In the genomic region with DNA sequence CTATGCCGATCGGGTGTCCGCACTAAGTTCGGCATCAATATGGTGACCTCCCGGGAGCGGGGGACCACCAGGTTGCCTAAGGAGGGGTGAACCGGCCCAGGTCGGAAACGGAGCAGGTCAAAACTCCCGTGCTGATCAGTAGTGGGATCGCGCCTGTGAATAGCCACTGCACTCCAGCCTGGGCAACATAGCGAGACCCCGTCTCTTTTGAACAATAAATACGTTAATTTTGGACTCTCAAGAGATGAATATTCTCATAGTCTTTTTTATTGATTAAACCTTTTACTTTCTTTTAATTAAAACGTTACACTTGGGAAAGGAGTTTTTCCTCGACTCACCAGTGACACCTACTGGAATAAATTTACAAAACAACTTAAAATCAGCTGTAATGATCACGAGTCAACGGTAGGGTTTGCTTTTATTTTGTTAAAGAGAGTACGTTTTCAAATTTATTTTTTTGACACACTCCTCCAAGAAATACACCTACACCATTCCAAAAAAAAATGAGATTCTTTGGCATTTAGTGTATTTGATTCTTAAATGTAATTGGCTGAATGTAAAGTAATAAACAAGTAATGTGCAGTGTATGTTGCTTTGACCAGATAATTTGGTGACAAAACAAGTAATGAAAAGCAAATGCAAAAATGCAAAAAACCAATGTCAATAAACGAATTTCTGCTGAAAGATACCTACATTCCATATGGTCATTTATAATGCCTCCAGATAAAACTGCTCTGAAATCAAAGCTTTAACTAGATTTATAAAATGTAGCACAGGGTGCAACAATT, we compare ENCODE assay signal across 8 cellular contexts. TPM values are rescaled to one million over a fixed set of nuclear protein-coding genes. Genes with fewer than 3 reads are reported as not detected.
DNase-seq lines count a peak whose midpoint lies in the region; FAIRE-seq and TF ChIP-seq lines count a peak whose summit lies in the region.

No MANE protein-coding gene starts in this region.

- DNase-seq in GM12865 (ENCODE audit: low read depth): peak; percentile 81
- DNase-seq in HFFc6: peak; percentile 86
- DNase-seq in MM.1S: peak; percentile 48
- peak; percentile 60 to 86 for DNase-seq in SJSA1 (ENCODE audit: low read depth in 1 of 2, low spot score in 2 of 2)
- DNase-seq in astrocyte (ENCODE audit: low read depth): peak; percentile 62
- no peak for DNase-seq in right atrium auricular region (ENCODE audit: low spot score)
- DNase-seq in retinal pigment epithelial cell (ENCODE audit: low read depth): no peak
- DNase-seq in occipital lobe (lab: John Stamatoyannopoulos, UW): no peak

- H3K79me2 ChIP-seq in MM.1S (ENCODE audit: low read length): peaks cover 44% of the 10 kb centered on the region
- peaks cover 44% of the 10 kb centered on the region for H3K79me2 ChIP-seq in astrocyte (ENCODE audit: insufficient read depth, low read length)

- H3F3A ChIP-seq in MM.1S (ENCODE audit: insufficient read depth, low read length): peaks cover 13% of the 10 kb centered on the region

- H4K20me1 ChIP-seq in MM.1S (ENCODE audit: insufficient read depth, low read length): peaks cover 3% of the 10 kb centered on the region; the same call in 1 of the 2 replicates
- H4K20me1 ChIP-seq in astrocyte (ENCODE audit: insufficient read depth, low read length): peaks cover 41% of the 10 kb centered on the region

- H3K27ac Mint-ChIP-seq in HFFc6: peak overlapping the region; percentile 97
- peak overlapping the region; percentile 97 for H3K27ac Mint-ChIP-seq in astrocyte (ENCODE audit: unreplicated experiment)

- H2AFZ ChIP-seq in MM.1S (ENCODE audit: low read length) (peak overlapping the region; percentile 25; the same call in 1 of the 2 replicates), astrocyte (ENCODE audit: low read depth, low read length) (no peak overlapping the region)

- H3K9me3 ChIP-seq in MM.1S (replicated peaks; ENCODE audit: insufficient read depth, low read length): no peaks in the 10 kb centered on the region
- no peaks in the 10 kb centered on the region; the same call in 1 of the 2 replicates for H3K9me3 ChIP-seq in SJSA1 (replicated peaks)
- H3K9me3 ChIP-seq in astrocyte (ENCODE audit: insufficient read depth, low read depth, low read length): no peaks in the 10 kb centered on the region
- no peaks in the 10 kb centered on the region for H3K9me3 ChIP-seq in right atrium auricular region

- peak; percentile 58 for TF ChIP-seq CTCF in GM12865 (IDR thresholded peaks at IDR 0.05; ENCODE audit: insufficient read depth, low read depth, low read length, missing control alignments)
- peak; percentile 93 for TF ChIP-seq CTCF in HFFc6 (IDR thresholded peaks at IDR 0.05)
- peak; percentile 70 for TF ChIP-seq CTCF in MM.1S (IDR thresholded peaks at IDR 0.05; ENCODE audit: low read length)
- peak; percentile 92 for TF ChIP-seq CTCF in astrocyte (IDR thresholded peaks at IDR 0.05; ENCODE audit: insufficient read depth, low read depth, low read length)
- peak; percentile 77 to 78 for TF ChIP-seq CTCF in right atrium auricular region (IDR thresholded peaks at IDR 0.05)
- TF ChIP-seq CTCF in retinal pigment epithelial cell (conservative IDR thresholded peaks at IDR 0.05; ENCODE audit: low read depth, low read length): peak; percentile 66

- H3K36me3 ChIP-seq in MM.1S (replicated peaks; ENCODE audit: insufficient read depth, low read length) (no peaks in the 10 kb centered on the region; the same call in 1 of the 2 replicates), SJSA1 (peaks cover 43% of the 10 kb centered on the region), astrocyte (ENCODE audit: insufficient read depth, low read length) (peaks cover 24% of the 10 kb centered on the region), right atrium auricular region (peaks cover 18% of the 10 kb centered on the region)

- H3K4me2 ChIP-seq in MM.1S (ENCODE audit: low read depth, low read length) (peak overlapping the region; percentile 41; the same call in 1 of the 2 replicates), astrocyte (ENCODE audit: low read length) (peak overlapping the region; percentile 57)

- no peaks in the 10 kb centered on the region for H3K9me2 ChIP-seq in MM.1S (replicated peaks; ENCODE audit: insufficient read depth, low read length)

- H3K9ac ChIP-seq in MM.1S (ENCODE audit: low read length) (no peak overlapping the region; the same call in 1 of the 2 replicates), astrocyte (ENCODE audit: low read length) (no peak overlapping the region)

- peaks cover 16% of the 10 kb centered on the region for H3K27me3 Mint-ChIP-seq in HFFc6 (ENCODE audit: insufficient read depth)
- H3K27me3 Mint-ChIP-seq in astrocyte (ENCODE audit: low read depth, unreplicated experiment): no peaks in the 10 kb centered on the region

- peaks cover 17% of the 10 kb centered on the region for H3K9me3 Mint-ChIP-seq in HFFc6
- no peaks in the 10 kb centered on the region for H3K9me3 Mint-ChIP-seq in astrocyte (ENCODE audit: unreplicated experiment)

- H3K27ac ChIP-seq in MM.1S (ENCODE audit: low read length) (peak overlapping the region; percentile 82; the same call in 1 of the 2 replicates), SJSA1 (peak overlapping the region; percentile 25), astrocyte (ENCODE audit: low read depth, low read length) (no peak overlapping the region), right atrium auricular region (peak overlapping the region; percentile 84 to 95)

- peaks cover 43% of the 10 kb centered on the region for H3K36me3 Mint-ChIP-seq in HFFc6 (ENCODE audit: low read depth)
- H3K36me3 Mint-ChIP-seq in astrocyte (ENCODE audit: low read depth, unreplicated experiment): peaks cover 22% of the 10 kb centered on the region

- H3K4me3 Mint-ChIP-seq in HFFc6 (peak overlapping the region; percentile 93), astrocyte (ENCODE audit: unreplicated experiment) (peak overlapping the region; percentile 93)

- H3K4me3 ChIP-seq in GM12865 (ENCODE audit: low read depth, low read length) (peak overlapping the region; percentile 51), MM.1S (ENCODE audit: low read length) (peak overlapping the region; percentile 20; the same call in 1 of the 2 replicates), SJSA1 (peak overlapping the region; percentile 69), astrocyte (ENCODE audit: insufficient read depth, low read depth, low read length) (no peak overlapping the region), right atrium auricular region (peak overlapping the region; percentile 79 to 91), retinal pigment epithelial cell (ENCODE audit: low read length) (peak overlapping the region; percentile 7)

- H3K4me1 ChIP-seq in MM.1S (ENCODE audit: low read length) (no peaks in the 10 kb centered on the region), SJSA1 (replicated peaks) (peaks cover 9% of the 10 kb centered on the region), astrocyte (ENCODE audit: insufficient read depth, low read length) (peaks cover 8% of the 10 kb centered on the region), right atrium auricular region (peaks cover 0 to 24% of the 10 kb centered on the region in 2 donors)

- H3K4me1 Mint-ChIP-seq in HFFc6 (ENCODE audit: low read depth): peaks cover 39% of the 10 kb centered on the region
- peaks cover 17% of the 10 kb centered on the region for H3K4me1 Mint-ChIP-seq in astrocyte (ENCODE audit: low read depth, unreplicated experiment)

- H3K27me3 ChIP-seq in MM.1S (replicated peaks; ENCODE audit: insufficient read depth, low read length) (no peaks in the 10 kb centered on the region), SJSA1 (replicated peaks) (no peaks in the 10 kb centered on the region), astrocyte (ENCODE audit: insufficient read depth, low read length) (no peaks in the 10 kb centered on the region), right atrium auricular region (no peaks in the 10 kb centered on the region)

- no peak for FAIRE-seq in astrocyte (lab: Jason Lieb, UNC)

RNA-seq across cellular contexts. Expression of gene RPS29, which starts 0.7 kb away (rescaled TPM):
- total RNA-seq in HFFc6 (2021; fragmentation: NEBNext Ultra II Directional; extraction: Animal tissue kit (Norgen Biotek cat#: 25700)): 1,000 to 10,000 TPM in 4 of 6 experiments, 100 to 1,000 TPM in 2; 743 to 1,241 (median 1,080) TPM
- 2,039 and 3,165 TPM in 2 replicates for total RNA-seq in SJSA1 (2014; rRNA removed; shearing (Covaris generic))
- total RNA-seq in astrocyte (1,089 and 1,231 TPM in 2 replicates), right atrium auricular region (1,000 to 10,000 TPM; 1,499 to 8,459 TPM), occipital lobe (2,148 TPM)

RNA-seq across cellular contexts. Expression of gene LRR1, which starts 11.9 kb away (rescaled TPM):
- 10 to 100 TPM; 15.2 to 26.5 (median 25.5) TPM for total RNA-seq in HFFc6 (2021; fragmentation: NEBNext Ultra II Directional; extraction: Animal tissue kit (Norgen Biotek cat#: 25700))
- total RNA-seq in SJSA1 (2014; rRNA removed; shearing (Covaris generic)): 39.0 and 46.7 TPM in 2 replicates
- total RNA-seq in astrocyte (9.9 and 10.0 TPM in 2 replicates), right atrium auricular region (1 to 10 TPM; 3.6 to 3.8 TPM), occipital lobe (6.2 TPM)

RNA-seq across cellular contexts. Expression of gene RPL36AL, which starts 33.6 kb away (rescaled TPM):
- total RNA-seq in HFFc6 (2021; fragmentation: NEBNext Ultra II Directional; extraction: Animal tissue kit (Norgen Biotek cat#: 25700)): 100 to 1,000 TPM; 170 to 254 (median 211) TPM
- 165 and 336 TPM in 2 replicates for total RNA-seq in SJSA1 (2014; rRNA removed; shearing (Covaris generic))
- total RNA-seq in astrocyte (166 and 194 TPM in 2 replicates), right atrium auricular region (100 to 1,000 TPM; 133 to 301 TPM), occipital lobe (63.3 TPM)

RNA-seq across cellular contexts. Expression of gene MGAT2, which starts 33.7 kb away (rescaled TPM):
- 10 to 100 TPM; 61.8 to 73.8 (median 64.4) TPM for total RNA-seq in HFFc6 (2021; fragmentation: NEBNext Ultra II Directional; extraction: Animal tissue kit (Norgen Biotek cat#: 25700))
- 80.5 and 106 TPM in 2 replicates for total RNA-seq in SJSA1 (2014; rRNA removed; shearing (Covaris generic))
- total RNA-seq in astrocyte: 55.5 and 56.0 TPM in 2 replicates
- total RNA-seq in right atrium auricular region: 10 to 100 TPM; 15.4 to 22.9 TPM
- 47.3 TPM for total RNA-seq in occipital lobe

RNA-seq across cellular contexts. Expression of gene DNAAF2, which starts 48.2 kb away (rescaled TPM):
- total RNA-seq in HFFc6 (2021; fragmentation: NEBNext Ultra II Directional; extraction: Animal tissue kit (Norgen Biotek cat#: 25700)): 1 to 10 TPM; 5.8 to 8.7 (median 6.2) TPM
- 10.8 and 12.7 TPM in 2 replicates for total RNA-seq in SJSA1 (2014; rRNA removed; shearing (Covaris generic))
- total RNA-seq in astrocyte (8.7 and 10.7 TPM in 2 replicates), right atrium auricular region (1 to 10 TPM; 6.3 to 8.9 TPM), occipital lobe (17.2 TPM)

Comparison
In these comparisons a context has a peak if more than half of its experiments do, and no peak if none do; other contexts are left out.
1. DNase-seq: peak in GM12865 (single experiment), HFFc6 (single experiment), MM.1S (single experiment), SJSA1 (2 of 2) and astrocyte (single experiment); none in right atrium auricular region (single experiment), retinal pigment epithelial cell (single experiment) and occipital lobe (single experiment).
2. Peak in every context shown above with its lines, with median percentiles within 50 percentile points of each other: CTCF ChIP-seq.